Comparison of ENCODE assay signal across 31 cellular contexts in genomic region chr5:11962122-11962521, GRCh38. TPM values are rescaled to one million over a fixed set of nuclear protein-coding genes. Genes with fewer than 3 reads are reported as not detected.
"Had no signal": no experiment of that assay in that cellular context is flagged by ENCODE, and none has a peak within 500 bp of the region (broad histone marks: within the 10 kb centered on the region; RNA-seq: fewer than 3 reads in every experiment).

No MANE protein-coding gene starts in this region.

- DNase-seq: activated B cell treated with CpG ODN at 0.5 μM for 24 hours; activated CD4-positive, alpha-beta memory T cell treated with anti-CD3 and anti-CD28 coated beads, Interleukin-2, amount 10 ng/mL, durations not matched to agents 7 days and 5 days; activated CD4-positive, alpha-beta T cell treated with anti-CD3 and anti-CD28 coated beads for 48 hours; activated CD4-positive, CD25-positive, alpha-beta regulatory T cell treated with anti-CD3 and anti-CD28 coated beads, Interleukin-2, amount 50 U/mL, for 72 hours; activated CD8-positive, alpha-beta memory T cell treated with anti-CD3 and anti-CD28 coated beads for 24 hours; activated CD8-positive, alpha-beta memory T cell treated with anti-CD3 and anti-CD28 coated beads, Interleukin-2, amount 10 ng/mL, durations not matched to agents 7 days and 5 days; activated CD8-positive, alpha-beta memory T cell treated with anti-CD3 and anti-CD28 coated beads, Interleukin-2, amount 50 U/mL, for 48 hours; activated effector memory CD4-positive, alpha-beta T cell treated with Interleukin-2 at 50 U/mL for 16 hours; activated naive CD4-positive, alpha-beta T cell treated with anti-CD3 and anti-CD28 coated beads, Interleukin-2, amount 10 ng/mL, durations not matched to agents 7 days and 5 days; activated naive CD8-positive, alpha-beta T cell treated with anti-CD3 and anti-CD28 coated beads, Interleukin-2, amount 50 U/mL, for 24 hours; activated T-cell treated with anti-CD3 and anti-CD28 coated beads, Interleukin-2, amount 50 U/mL, for 48 hours; anterior cingulate cortex; caudate nucleus; NCI-H1105; NCI-H1417 treated with DMSO at 0.1 percent for 48 hours; NCI-H1694; NCI-H1930; NCI-H2081 treated with DMSO at 0.1 percent for 48 hours; NCI-H345; NCI-H524 treated with DMSO at 0.1 percent for 48 hours; SHP77; SJCRH30; SK-N-SH had no signal

- H3K9me3 Mint-ChIP-seq: activated B cell treated with CpG ODN at 0.5 μM for 24 hours; activated CD4-positive, alpha-beta memory T cell treated with anti-CD3 and anti-CD28 coated beads, Interleukin-2, amount 10 ng/mL, durations not matched to agents 7 days and 5 days; activated naive CD4-positive, alpha-beta T cell treated with anti-CD3 and anti-CD28 coated beads, Interleukin-2, amount 10 ng/mL, durations not matched to agents 7 days and 5 days; activated naive CD8-positive, alpha-beta T cell treated with anti-CD3 and anti-CD28 coated beads, Interleukin-2, amount 50 U/mL, for 24 hours; brain; T-helper 1 cell treated with Interleukin-12 subunit alpha and Interleukin-12 subunit beta and Interleukin-4 antibody, amounts not matched to agents 30 μg/mL and 1 μg/mL, for 36 hours had no signal

- H3K4me3 Mint-ChIP-seq: activated B cell treated with CpG ODN at 0.5 μM for 24 hours; activated CD4-positive, alpha-beta memory T cell treated with anti-CD3 and anti-CD28 coated beads, Interleukin-2, amount 10 ng/mL, durations not matched to agents 7 days and 5 days; activated CD8-positive, alpha-beta memory T cell treated with anti-CD3 and anti-CD28 coated beads, Interleukin-2, amount 10 ng/mL, durations not matched to agents 7 days and 5 days; activated naive CD4-positive, alpha-beta T cell treated with anti-CD3 and anti-CD28 coated beads, Interleukin-2, amount 10 ng/mL, durations not matched to agents 7 days and 5 days; activated naive CD8-positive, alpha-beta T cell; activated naive CD8-positive, alpha-beta T cell treated with anti-CD3 and anti-CD28 coated beads, Interleukin-2, amount 50 U/mL, for 24 hours; brain; T-helper 1 cell treated with Interleukin-12 subunit alpha and Interleukin-12 subunit beta and Interleukin-4 antibody, amounts not matched to agents 30 μg/mL and 1 μg/mL, for 36 hours; T-helper 2 cell treated with Interferon-gamma antibody and Interleukin-4, amounts not matched to agents 5 μg/mL and 100 μg/mL, for 36 hours had no signal

- H3K9me3 ChIP-seq: SJCRH30, SK-N-SH had no signal

- ATAC-seq: activated CD8-positive, alpha-beta memory T cell treated with anti-CD3 and anti-CD28 coated beads, Interleukin-2, amount 10 ng/mL, durations not matched to agents 7 days and 5 days; activated naive CD8-positive, alpha-beta T cell treated with anti-CD3 and anti-CD28 coated beads, Interleukin-2, amount 50 U/mL, for 24 hours; Panc1 had no signal

- H3K27me3 ChIP-seq: SJCRH30 had no signal

- H3K4me1 ChIP-seq: SJCRH30 had no signal

- H3K27ac ChIP-seq: SJCRH30 had no signal

- H3K36me3 ChIP-seq: SJCRH30 had no signal

- H3K4me3 ChIP-seq: SJCRH30 had no signal

- H3K36me3 Mint-ChIP-seq: activated CD8-positive, alpha-beta memory T cell treated with anti-CD3 and anti-CD28 coated beads, Interleukin-2, amount 10 ng/mL, durations not matched to agents 7 days and 5 days; activated naive CD4-positive, alpha-beta T cell treated with anti-CD3 and anti-CD28 coated beads, Interleukin-2, amount 10 ng/mL, durations not matched to agents 7 days and 5 days; activated naive CD8-positive, alpha-beta T cell; brain had no signal

- H3K4me1 Mint-ChIP-seq: activated B cell treated with CpG ODN at 0.5 μM for 24 hours; activated CD4-positive, alpha-beta memory T cell treated with anti-CD3 and anti-CD28 coated beads, Interleukin-2, amount 10 ng/mL, durations not matched to agents 7 days and 5 days; activated CD8-positive, alpha-beta memory T cell treated with anti-CD3 and anti-CD28 coated beads, Interleukin-2, amount 10 ng/mL, durations not matched to agents 7 days and 5 days; activated naive CD4-positive, alpha-beta T cell treated with anti-CD3 and anti-CD28 coated beads, Interleukin-2, amount 10 ng/mL, durations not matched to agents 7 days and 5 days; activated naive CD8-positive, alpha-beta T cell treated with anti-CD3 and anti-CD28 coated beads, Interleukin-2, amount 50 U/mL, for 24 hours had no signal

- H3K27me3 Mint-ChIP-seq: activated B cell treated with CpG ODN at 0.5 μM for 24 hours; activated CD4-positive, alpha-beta memory T cell treated with anti-CD3 and anti-CD28 coated beads, Interleukin-2, amount 10 ng/mL, durations not matched to agents 7 days and 5 days; activated CD8-positive, alpha-beta memory T cell treated with anti-CD3 and anti-CD28 coated beads, Interleukin-2, amount 10 ng/mL, durations not matched to agents 7 days and 5 days; activated naive CD4-positive, alpha-beta T cell treated with anti-CD3 and anti-CD28 coated beads, Interleukin-2, amount 10 ng/mL, durations not matched to agents 7 days and 5 days; activated naive CD8-positive, alpha-beta T cell; activated naive CD8-positive, alpha-beta T cell treated with anti-CD3 and anti-CD28 coated beads, Interleukin-2, amount 50 U/mL, for 24 hours; brain had no signal

- H3K27ac Mint-ChIP-seq: activated B cell treated with CpG ODN at 0.5 μM for 24 hours; activated CD4-positive, alpha-beta memory T cell treated with anti-CD3 and anti-CD28 coated beads, Interleukin-2, amount 10 ng/mL, durations not matched to agents 7 days and 5 days; activated CD8-positive, alpha-beta memory T cell treated with anti-CD3 and anti-CD28 coated beads, Interleukin-2, amount 10 ng/mL, durations not matched to agents 7 days and 5 days; activated naive CD4-positive, alpha-beta T cell treated with anti-CD3 and anti-CD28 coated beads, Interleukin-2, amount 10 ng/mL, durations not matched to agents 7 days and 5 days; activated naive CD8-positive, alpha-beta T cell; activated naive CD8-positive, alpha-beta T cell treated with anti-CD3 and anti-CD28 coated beads, Interleukin-2, amount 50 U/mL, for 24 hours; brain; T-helper 1 cell treated with Interleukin-12 subunit alpha and Interleukin-12 subunit beta and Interleukin-4 antibody, amounts not matched to agents 30 μg/mL and 1 μg/mL, for 36 hours; T-helper 2 cell treated with Interferon-gamma antibody and Interleukin-4, amounts not matched to agents 5 μg/mL and 100 μg/mL, for 36 hours had no signal

RNA-seq across cellular contexts. Expression of gene CTNND2, which starts 57.9 kb away (rescaled TPM):
- total RNA-seq: activated B cell treated with CpG ODN at 0.5 μM for 24 hours; activated CD4-positive, alpha-beta memory T cell treated with anti-CD3 and anti-CD28 coated beads, Interleukin-2, amount 10 ng/mL, durations not matched to agents 7 days and 5 days; activated CD8-positive, alpha-beta memory T cell treated with anti-CD3 and anti-CD28 coated beads, Interleukin-2, amount 10 ng/mL, durations not matched to agents 7 days and 5 days; bronchial epithelial cell; MCF 10A; RPMI7951; SJCRH30 had no signal
